Comparison of ENCODE assay signal across 1 cellular context in genomic region chr3:169966951-169967915, GRCh38.
TF ChIP-seq lines count a peak whose summit lies in the region.

No MANE protein-coding gene starts in this region.

TF ChIP-seq in HepG2, 621 proteins besides CTCF, POLR2A, EP300 and RAD21 (continued from another document and continues in another):
- no peak for TF ChIP-seq ZNF646 (CRISPR knock-in tag; IDR thresholded peaks at IDR 0.05)
- no peak for TF ChIP-seq ATAD3A (CRISPR knock-in tag; IDR thresholded peaks at IDR 0.05)
- TF ChIP-seq UBTF (CRISPR knock-in tag; IDR thresholded peaks at IDR 0.05), result peak; percentile 85; the same call in 1 of the 2 replicates
- TF ChIP-seq ZSCAN21 (CRISPR knock-in tag; IDR thresholded peaks at IDR 0.05; ENCODE audit: borderline replicate concordance), result peak; percentile 15; the same call in 1 of the 2 replicates
- TF ChIP-seq ATF7 (IDR thresholded peaks at IDR 0.05), result no peak
- TF ChIP-seq ATF7 (CRISPR knock-in tag; IDR thresholded peaks at IDR 0.05), result no peak
- TF ChIP-seq ZNF777 (CRISPR knock-in tag; IDR thresholded peaks at IDR 0.05), result no peak
- TF ChIP-seq MAF1 (CRISPR knock-in tag; IDR thresholded peaks at IDR 0.05; ENCODE audit: borderline replicate concordance), result no peak
- no peak for TF ChIP-seq ZNF224 (CRISPR knock-in tag; IDR thresholded peaks at IDR 0.05)
- TF ChIP-seq ZNF496 (CRISPR knock-in tag; IDR thresholded peaks at IDR 0.05; ENCODE audit: insufficient replicate concordance), result no peak
- TF ChIP-seq AFF4 (CRISPR knock-in tag; IDR thresholded peaks at IDR 0.05), result no peak
- TF ChIP-seq ARNT (IDR thresholded peaks at IDR 0.05), result no peak
- TF ChIP-seq FOXM1 (CRISPR knock-in tag; IDR thresholded peaks at IDR 0.05), result no peak
- no peak for TF ChIP-seq HDAC6 (IDR thresholded peaks at IDR 0.05; ENCODE audit: low read depth, low read length)
- no peak for TF ChIP-seq ZBTB1 (CRISPR knock-in tag; IDR thresholded peaks at IDR 0.05; ENCODE audit: borderline replicate concordance)
- TF ChIP-seq AHDC1 (CRISPR knock-in tag; IDR thresholded peaks at IDR 0.05; ENCODE audit: borderline replicate concordance), result peak; percentile 8; the same call in 1 of the 2 replicates
- no peak for TF ChIP-seq CSRNP1 (CRISPR knock-in tag; IDR thresholded peaks at IDR 0.05)
- TF ChIP-seq DNMT1 (CRISPR knock-in tag; IDR thresholded peaks at IDR 0.05), result no peak
- TF ChIP-seq ATF7-NPFF (CRISPR knock-in tag; IDR thresholded peaks at IDR 0.05; ENCODE audit: low read depth), result peak; percentile 3; the same call in 1 of the 2 replicates
- no peak for TF ChIP-seq ZNF597 (CRISPR knock-in tag; IDR thresholded peaks at IDR 0.05)
- no peak for TF ChIP-seq RXRB (CRISPR knock-in tag; IDR thresholded peaks at IDR 0.05; ENCODE audit: borderline replicate concordance)
- no peak for TF ChIP-seq ZHX2 (IDR thresholded peaks at IDR 0.05; ENCODE audit: low read depth)
- TF ChIP-seq ZHX2 (CRISPR knock-in tag; IDR thresholded peaks at IDR 0.05; ENCODE audit: borderline replicate concordance), result no peak
- TF ChIP-seq NR2F2 (IDR thresholded peaks at IDR 0.05; ENCODE audit: borderline replicate concordance, low read depth), result no peak
- TF ChIP-seq RFX3 (CRISPR knock-in tag; IDR thresholded peaks at IDR 0.05), result no peak
- TF ChIP-seq ZNF660 (CRISPR knock-in tag; IDR thresholded peaks at IDR 0.05; ENCODE audit: borderline replicate concordance, low read depth), result no peak
